Comparison of ENCODE assay signal across 8 cellular contexts in the genomic region with DNA sequence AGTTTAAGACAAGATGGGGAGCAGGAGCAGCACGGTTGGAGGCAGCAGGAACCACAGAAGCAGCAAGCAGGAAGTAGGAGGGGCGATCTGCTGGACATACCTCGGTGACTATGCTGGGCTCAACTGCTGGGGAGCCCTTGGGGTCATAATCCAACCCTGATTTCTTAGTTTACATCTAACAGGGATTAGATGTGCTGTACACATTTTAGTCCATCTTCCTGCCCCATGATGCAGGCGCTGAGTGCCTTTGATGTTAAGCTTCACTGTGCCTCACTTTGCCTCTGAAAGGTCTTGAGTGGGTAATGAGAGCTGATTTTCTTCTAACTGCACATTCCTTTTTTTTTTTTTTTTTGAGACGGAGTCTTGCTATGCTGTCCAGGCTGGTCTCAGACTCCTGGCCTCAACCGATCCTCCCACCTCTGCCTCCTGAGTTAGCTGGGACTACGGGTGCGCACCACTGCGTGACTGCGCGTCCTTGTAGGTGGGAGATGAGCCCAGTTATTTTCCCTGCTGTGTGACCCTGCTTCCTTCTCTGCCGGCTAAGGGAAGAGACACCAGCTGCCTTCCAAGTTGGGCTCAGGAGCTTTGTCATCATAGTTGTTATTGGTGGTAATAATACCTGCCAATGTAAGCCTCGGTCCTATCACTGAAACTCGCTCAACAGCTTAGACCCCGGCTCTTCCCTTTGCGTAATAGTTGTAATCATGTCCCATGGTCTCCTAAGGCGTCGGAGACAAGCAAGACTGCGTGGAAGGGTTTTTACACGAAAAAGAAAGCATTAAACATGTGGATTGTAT. TPM values are rescaled to one million over a fixed set of nuclear protein-coding genes. Genes with fewer than 3 reads are reported as not detected.
DNase-seq lines count a peak whose midpoint lies in the region; ATAC-seq, FAIRE-seq and TF ChIP-seq lines count a peak whose summit lies in the region.

No MANE protein-coding gene starts in this region.

- intact Hi-C loops in mammary epithelial cell (cut with micrococcal nuclease) (loop anchor here (2.0 to 10.0 kb wide), 2 partner anchors 85 to 307 kb away; no protein-coding TSS in a partner anchor), vagina (cut with DNase I) (no loop called here)

- H3K9me3 ChIP-seq in OCI-LY3 (ENCODE audit: insufficient read depth, low read length) (no peaks in the 10 kb centered on the region), mammary epithelial cell (replicated peaks; ENCODE audit: insufficient read depth, low read length) (no peaks in the 10 kb centered on the region), mesodermal cell (ENCODE audit: control insufficient read depth, low read length) (no peaks in the 10 kb centered on the region), vagina (no peaks in the 10 kb centered on the region)

- TF ChIP-seq CTCF in OCI-LY3 (IDR thresholded peaks at IDR 0.05; ENCODE audit: low read depth, low read length) (no peak), mammary epithelial cell (conservative IDR thresholded peaks at IDR 0.05 in 1 of 2, IDR thresholded peaks at IDR 0.05 in 1 of 2; ENCODE audit: extremely low read depth in 1 of 2, insufficient read depth in 1 of 2, low read depth in 1 of 2, low read length in 2 of 2) (no peak), vagina (IDR thresholded peaks at IDR 0.05) (no peak)

- no peak for ATAC-seq in GM18519 (IDR thresholded peaks at IDR 0.05; ENCODE audit: low FRiP score, unreplicated experiment)

- H2AFZ ChIP-seq in OCI-LY3 (ENCODE audit: low read depth, low read length) (no peak overlapping the region; the same call in 1 of the 2 replicates), mammary epithelial cell (ENCODE audit: low read depth, low read length) (peak overlapping the region; percentile 85)

- H3K27ac ChIP-seq in OCI-LY3 (ENCODE audit: low read length) (no peak overlapping the region), mammary epithelial cell (ENCODE audit: insufficient read depth, low read depth, low read length) (peak overlapping the region; percentile 84), mesodermal cell (ENCODE audit: low read depth, low read length, severe bottlenecking) (no peak overlapping the region), vagina (peak overlapping the region; percentile 88)

- WGBS in mammary epithelial cell (ENCODE audit: low coverage, missing lambda C conversion rate), result 49% methylated on average over 19 of the region's 20 CpGs
- WGBS in mesodermal cell (ENCODE audit: insufficient coverage in 2 of 2), 2 experiments, result 73% methylated on average over 14 to 18 of the region's 20 CpGs

- no peaks in the 10 kb centered on the region for H4K20me1 ChIP-seq in OCI-LY3 (ENCODE audit: insufficient read depth, low read length)
- H4K20me1 ChIP-seq in mammary epithelial cell (ENCODE audit: insufficient read depth, low read length), result no peaks in the 10 kb centered on the region

- CTCF ChIA-PET in mammary epithelial cell (lab: Charles Lee; ENCODE audit: low non-redundant PET), result interaction anchor here (0.5 kb wide), 1 partner anchor 235 kb away, joined by 3 read pairs; no protein-coding TSS in a partner anchor

- H3K4me3 ChIP-seq in OCI-LY3 (ENCODE audit: low read length) (peak overlapping the region; percentile 97), mammary epithelial cell (replicated peaks in 1 of 3; ENCODE audit: insufficient read depth in 1 of 3, low read depth in 2 of 3, low read length in 3 of 3) (peak overlapping the region; percentile 81 to 94 (median 88)), mesodermal cell (ENCODE audit: extremely low read depth, insufficient read depth, low read length, poor library complexity, severe bottlenecking) (peak overlapping the region; percentile 62), vagina (peak overlapping the region; percentile 56 to 81)

- H3K79me2 ChIP-seq in OCI-LY3 (ENCODE audit: low read length) (no peaks in the 10 kb centered on the region), mammary epithelial cell (ENCODE audit: insufficient read depth, low read length) (peaks cover 27% of the 10 kb centered on the region)

- FAIRE-seq in frontal cortex (lab: Jason Lieb, UNC), result no peak

- DNase-seq in stimulated activated CD4-positive, alpha-beta T cell treated with anti-CD3 and anti-CD28 coated beads, Interleukin-15, amount 100 ng/mL, for 24 hours, result peak; percentile 61
- no peak for DNase-seq in stimulated activated CD4-positive, alpha-beta T cell treated with anti-CD3 and anti-CD28 coated beads, Interleukin-4, amount 100 ng/mL, for 1 hour
- peak; percentile 33 for DNase-seq in mammary epithelial cell
- DNase-seq in vagina (ENCODE audit: extremely low spot score in 2 of 2), result no peak
- DNase-seq in frontal cortex (ENCODE audit: low spot score in 2 of 2), result no peak

- dilution Hi-C loops in mammary epithelial cell (cut with HindIII; ENCODE audit: low sequenced_read_pairs), result loop anchor here (5.0 kb wide), 2 partner anchors 56 to 86 kb away; partner anchors contain the start of gene NCMAP

- H3K4me2 ChIP-seq in OCI-LY3 (ENCODE audit: low read length), result peak overlapping the region; percentile 92
- peak overlapping the region; percentile 87 for H3K4me2 ChIP-seq in mammary epithelial cell (ENCODE audit: insufficient read depth, low read depth, low read length)

- TSS peak; percentile 60 for BruUV-seq in mammary epithelial cell (replicated peaks; lab: Mats Ljungman, UMichigan)

- H3K9ac ChIP-seq in OCI-LY3 (ENCODE audit: low read length) (peak overlapping the region; percentile 92), mammary epithelial cell (ENCODE audit: insufficient read depth, low read length) (peak overlapping the region; percentile 78)

- TF ChIP-seq POLR2A in vagina (IDR thresholded peaks at IDR 0.05), result no peak

- H3K36me3 ChIP-seq in OCI-LY3 (replicated peaks; ENCODE audit: low read depth, low read length) (no peaks in the 10 kb centered on the region), mammary epithelial cell (ENCODE audit: insufficient read depth, low read length) (no peaks in the 10 kb centered on the region), mesodermal cell (ENCODE audit: control insufficient read depth, insufficient read depth, low read length) (no peaks in the 10 kb centered on the region), vagina (no peaks in the 10 kb centered on the region)

- H3K27me3 ChIP-seq in OCI-LY3 (ENCODE audit: low read depth, low read length) (no peaks in the 10 kb centered on the region), mammary epithelial cell (ENCODE audit: insufficient read depth, low read length) (no peaks in the 10 kb centered on the region), vagina (no peaks in the 10 kb centered on the region)

- H3K4me1 ChIP-seq in OCI-LY3 (ENCODE audit: low read length) (peaks cover 15% of the 10 kb centered on the region), mammary epithelial cell (ENCODE audit: insufficient read depth, low read length) (peaks cover 11% of the 10 kb centered on the region), mesodermal cell (ENCODE audit: control insufficient read depth, insufficient read depth, low read length, poor library complexity, severe bottlenecking) (peaks cover 11% of the 10 kb centered on the region), vagina (peaks cover 13% of the 10 kb centered on the region)

- in situ Hi-C loops in mammary epithelial cell (cut with MboI; ENCODE audit: low sequenced_read_pairs in 2 of 2), result no loop called here

RNA-seq across cellular contexts. Expression of gene RCAN3, which starts 1.1 kb away (rescaled TPM):
- total RNA-seq in mammary epithelial cell (10 to 100 TPM; 21.0 to 34.8 TPM), vagina (11.3 TPM), frontal cortex (16.3 TPM)
- 16.7 TPM for polyA plus RNA-seq in mammary epithelial cell
- 40.3 TPM for polyA minus RNA-seq in mammary epithelial cell
- 7.5 TPM for polyA plus RNA-seq in mesodermal cell (2013, experiment 1 of 2)
- 8.4 TPM for polyA plus RNA-seq in mesodermal cell (2013, experiment 2 of 2)

RNA-seq across cellular contexts. Expression of gene NCMAP, which starts 54.3 kb away (rescaled TPM):
- total RNA-seq in mammary epithelial cell (1 to 10 TPM in 1 of 2 donors, not detected in 1; 1.0 TPM), vagina (0.25 TPM), frontal cortex (under 0.01 TPM)
- 0.02 TPM for polyA plus RNA-seq in mammary epithelial cell
- polyA minus RNA-seq in mammary epithelial cell, result 0.26 TPM
- polyA plus RNA-seq in mesodermal cell (2013, experiment 1 of 2), result not detected
- polyA plus RNA-seq in mesodermal cell (2013, experiment 2 of 2), result not detected

Comparison
In these comparisons a context has a peak if more than half of its experiments do, and no peak if none do; other contexts are left out.
1. DNase-seq: peak in stimulated activated CD4-positive, alpha-beta T cell treated with anti-CD3 and anti-CD28 coated beads, Interleukin-15, amount 100 ng/mL, for 24 hours (single experiment) and mammary epithelial cell (single experiment); none in stimulated activated CD4-positive, alpha-beta T cell treated with anti-CD3 and anti-CD28 coated beads, Interleukin-4, amount 100 ng/mL, for 1 hour (single experiment), vagina (0 of 2) and frontal cortex (0 of 2).
2. H3K27ac ChIP-seq: peak in mammary epithelial cell (single experiment) and vagina (single experiment); none in OCI-LY3 (single experiment) and mesodermal cell (single experiment).
3. Peak in every context shown above with its lines, with median percentiles within 50 percentile points of each other: H3K4me3 ChIP-seq.